ENCODE assay signal across 8 cellular contexts in genomic region chr4:73341454-73341853, GRCh38.
DNase-seq lines count a peak whose midpoint lies in the region; ATAC-seq and TF ChIP-seq lines count a peak whose summit lies in the region.

No MANE protein-coding gene starts in this region.

- H3K4me1 ChIP-seq in foreskin keratinocyte: no peaks in the 10 kb centered on the region

- DNase-seq in DMS53 (lab: John Stamatoyannopoulos, UW): peak; percentile 80
- peak; percentile 63 for DNase-seq in NCI-H1105 treated with DMSO at 0.1 percent for 48 hours (lab: John Stamatoyannopoulos, UW)
- peak; percentile 10 for DNase-seq in SKM-1 (lab: John Stamatoyannopoulos, UW; ENCODE audit: unreplicated experiment)
- peak; percentile 28 to 63 for DNase-seq in foreskin keratinocyte
- peak; percentile 14 for DNase-seq in retinal pigment epithelial cell (ENCODE audit: low read depth)
- DNase-seq in activated CD8-positive, alpha-beta memory T cell treated with anti-CD3 and anti-CD28 coated beads for 24 hours: no peak

- peak; percentile 84 for TF ChIP-seq CTCF in foreskin keratinocyte (conservative IDR thresholded peaks at IDR 0.05)
- peak; percentile 63 for TF ChIP-seq CTCF in retinal pigment epithelial cell (conservative IDR thresholded peaks at IDR 0.05; ENCODE audit: low read depth, low read length)

- no peaks in the 10 kb centered on the region for H3K27me3 ChIP-seq in foreskin keratinocyte

- H3K4me3 ChIP-seq in retinal pigment epithelial cell (ENCODE audit: low read length): no peak overlapping the region

- H3K27ac ChIP-seq in foreskin keratinocyte: no peak overlapping the region

- peak; percentile 75 for ATAC-seq in GM21526 (IDR thresholded peaks at IDR 0.05; ENCODE audit: low FRiP score, unreplicated experiment)
- peak; percentile 78 for ATAC-seq in foreskin keratinocyte
- ATAC-seq in GM21447 (IDR thresholded peaks at IDR 0.05; ENCODE audit: unreplicated experiment): no peak
